In the genomic region with DNA sequence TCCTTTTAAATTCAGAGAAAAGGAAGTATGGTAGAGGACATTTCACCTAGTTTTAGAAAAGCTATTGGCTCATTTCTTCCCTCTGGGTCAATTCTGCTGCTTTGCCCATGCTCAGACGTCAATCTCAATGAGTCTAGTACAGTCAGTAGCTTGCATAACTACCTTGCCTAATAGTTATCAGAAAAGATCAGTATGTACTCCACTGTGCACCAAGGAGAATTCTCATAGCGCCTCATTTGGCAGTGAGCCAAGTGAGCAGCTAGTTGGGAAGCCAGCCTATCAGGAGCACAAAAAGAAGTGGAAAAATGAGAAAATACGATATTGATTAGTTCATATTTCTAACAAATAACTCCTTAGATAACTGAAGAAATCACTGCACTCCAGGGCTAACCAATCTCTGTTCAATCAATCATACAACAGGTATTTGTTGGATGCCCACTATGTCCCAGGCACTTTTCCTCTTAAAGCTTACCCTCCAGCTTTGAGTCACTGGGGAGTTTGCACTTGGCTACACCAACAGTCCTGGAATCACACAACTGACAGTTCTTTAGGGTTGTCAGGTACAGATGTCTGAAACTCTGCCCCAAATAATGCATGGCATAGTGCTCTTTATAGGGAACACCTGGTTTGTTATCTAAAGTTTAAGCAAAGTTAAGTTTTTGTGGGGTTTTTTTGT, we compare ENCODE assay signal across 14 cellular contexts. TPM values are rescaled to one million over a fixed set of nuclear protein-coding genes. Genes with fewer than 3 reads are reported as not detected.
DNase-seq lines count a peak whose midpoint lies in the region.
"Had no signal": no experiment of that assay in that cellular context is flagged by ENCODE, and none has a peak within 500 bp of the region (broad histone marks: within the 10 kb centered on the region; RNA-seq: fewer than 3 reads in every experiment).

No MANE protein-coding gene starts in this region.

- no peaks in the 10 kb centered on the region for H3F3A ChIP-seq in GM23248 (ENCODE audit: insufficient read depth)

- no peaks in the 10 kb centered on the region; the same call in 1 of the 2 replicates for H3K4me1 ChIP-seq in GM23248 (ENCODE audit: insufficient read depth)

- in situ Hi-C loops in GM23248 (cut with MboI) = no loop called here

- no peaks in the 10 kb centered on the region for H3K9me3 ChIP-seq in GM23248 (ENCODE audit: low read depth)

- no peak overlapping the region for H3K4me2 ChIP-seq in GM23248 (ENCODE audit: unreplicated experiment)

- no peak overlapping the region for H3K27ac ChIP-seq in GM23248
- H3K27ac ChIP-seq: HL-60 had no signal

- H2AFZ ChIP-seq in GM23248 = no peak overlapping the region

- no peaks in the 10 kb centered on the region for H3K79me2 ChIP-seq in GM23248 (ENCODE audit: insufficient read depth)

- no peak overlapping the region for H3K9ac ChIP-seq in GM23248

- H3K9me2 ChIP-seq in GM23248 (ENCODE audit: insufficient read depth) = no peaks in the 10 kb centered on the region

- H3K27me3 ChIP-seq in GM23248 (replicated peaks; ENCODE audit: insufficient read depth) = no peaks in the 10 kb centered on the region

- DNase-seq in DMS53 (lab: John Stamatoyannopoulos, UW) (peak; percentile 25), DMS53 treated with DMSO at 0.1 percent for 48 hours (lab: John Stamatoyannopoulos, UW; ENCODE audit: unreplicated experiment) (no peak), OCI-M1 (lab: John Stamatoyannopoulos, UW) (peak; percentile 59), fibroblast of gingiva (ENCODE audit: low read depth) (peak; percentile 27), renal cortical epithelial cell (ENCODE audit: low read depth) (peak; percentile 65), NCI-H128 (lab: John Stamatoyannopoulos, UW; ENCODE audit: unreplicated experiment) (no peak), GM23248 (no peak), NCI-H146 treated with DMSO at 0.1 percent for 48 hours (lab: John Stamatoyannopoulos, UW; ENCODE audit: unreplicated experiment) (no peak)
- DNase-seq: 8988T; Calu3; effector memory CD4-positive, alpha-beta T cell; NCI-H1436 treated with DMSO at 0.1 percent for 48 hours had no signal

- no peaks in the 10 kb centered on the region for H3K36me3 ChIP-seq in GM23248 (ENCODE audit: low read depth)

- WGBS in GM23248 (ENCODE audit: low coverage in 1 of 2, low lambda C conversion rate in 2 of 2, missing lambda C conversion rate in 2 of 2), 2 experiments = 56 to 63% methylated on average over 3 of the region's 3 CpGs

- no peaks in the 10 kb centered on the region for H4K20me1 ChIP-seq in GM23248 (ENCODE audit: insufficient read depth)

- H3K4me3 ChIP-seq in GM23248 = no peak overlapping the region
- H3K4me3 ChIP-seq: GM12878 had no signal

RNA-seq across cellular contexts. Expression of a gene that starts 50.2 kb away (rescaled TPM):
- 354 and 387 TPM in 2 replicates for total RNA-seq in renal cortical epithelial cell
- total RNA-seq in GM23248 (2014; rRNA removed; shearing (Covaris generic)) = 324 and 336 TPM in 2 replicates
- 434 and 438 TPM in 2 replicates for polyA plus RNA-seq in GM23248 (2016; fragmentation: Nextera tagmentation; extraction: Ambion mirVana)

Comparison
In these comparisons a context has a peak if more than half of its experiments do, and no peak if none do; other contexts are left out.
1. DNase-seq: peak in DMS53 (single experiment), OCI-M1 (single experiment), fibroblast of gingiva (single experiment) and renal cortical epithelial cell (single experiment); none in DMS53 treated with DMSO at 0.1 percent for 48 hours (single experiment), NCI-H128 (single experiment), GM23248 (single experiment) and NCI-H146 treated with DMSO at 0.1 percent for 48 hours (single experiment).